22 cellular contexts compared by ENCODE assay signal in genomic region chrX:19955306-19955705, GRCh38.
"Had no signal": no experiment of that assay in that cellular context is flagged by ENCODE, and none has a peak within 500 bp of the region (broad histone marks: within the 10 kb centered on the region; RNA-seq: fewer than 3 reads in every experiment).

No MANE protein-coding gene starts in this region.

- H3K36me3 Mint-ChIP-seq: natural killer cell treated with Interleukin-12 subunit alpha and Interleukin-12 subunit beta and Interleukin-15 and Interleukin-18, amount 100 ng/mL, for 72 hours had no signal

- H3K27me3 ChIP-seq: colonic mucosa, foreskin keratinocyte, sigmoid colon, spleen, thyroid gland had no signal

- H3K9me3 ChIP-seq: colonic mucosa, heart left ventricle, psoas muscle, sigmoid colon, spleen, thyroid gland had no signal

- H3K36me3 ChIP-seq: colonic mucosa, thyroid gland had no signal

- H3K27ac Mint-ChIP-seq: activated CD4-positive, alpha-beta T cell treated with anti-CD3 and anti-CD28 coated beads, Interleukin-2, amount 10 ng/mL, durations not matched to agents 24 days and 14 days; activated CD8-positive, alpha-beta T cell treated with anti-CD3 and anti-CD28 coated beads, Interleukin-2, amount 10 ng/mL, durations not matched to agents 7 days and 5 days; activated naive CD4-positive, alpha-beta T cell treated with anti-CD3 and anti-CD28 coated beads, Interleukin-2, amount 50 U/mL, for 24 hours; immature natural killer cell; memory B cell; natural killer cell treated with Interleukin-12 subunit alpha and Interleukin-12 subunit beta and Interleukin-15 and Interleukin-18, amount 100 ng/mL, for 72 hours; stimulated activated naive CD8-positive, alpha-beta T cell treated with anti-CD3 and anti-CD28 coated beads, Interleukin-15, amount 100 ng/mL, for 72 hours; T-helper 17 cell; WTC11 had no signal

- H3K27ac ChIP-seq: colonic mucosa, foreskin keratinocyte, heart left ventricle, psoas muscle, sigmoid colon, spleen, thyroid gland had no signal

- ATAC-seq: activated CD8-positive, alpha-beta T cell treated with anti-CD3 and anti-CD28 coated beads, Interleukin-2, amount 10 ng/mL, durations not matched to agents 7 days and 5 days; esophagus mucosa; foreskin keratinocyte; heart left ventricle; left colon; natural killer cell treated with Interleukin-12 subunit alpha and Interleukin-12 subunit beta and Interleukin-15 and Interleukin-18, amount 100 ng/mL, for 72 hours; psoas muscle; stimulated activated naive CD8-positive, alpha-beta T cell treated with anti-CD3 and anti-CD28 coated beads, Interleukin-15, amount 100 ng/mL, for 72 hours; T-helper 17 cell; WTC11 had no signal

- H3K9me3 Mint-ChIP-seq: activated CD4-positive, alpha-beta T cell treated with anti-CD3 and anti-CD28 coated beads, Interleukin-2, amount 10 ng/mL, durations not matched to agents 24 days and 14 days; activated naive CD4-positive, alpha-beta T cell treated with anti-CD3 and anti-CD28 coated beads, Interleukin-2, amount 50 U/mL, for 24 hours; immature natural killer cell; memory B cell; natural killer cell treated with Interleukin-12 subunit alpha and Interleukin-12 subunit beta and Interleukin-15 and Interleukin-18, amount 100 ng/mL, for 72 hours; stimulated activated naive CD8-positive, alpha-beta T cell treated with anti-CD3 and anti-CD28 coated beads, Interleukin-15, amount 100 ng/mL, for 72 hours; WTC11 had no signal

- H3K4me3 ChIP-seq: colonic mucosa, heart left ventricle, psoas muscle, sigmoid colon, spleen, thyroid gland had no signal

- H3K4me1 ChIP-seq: colonic mucosa, foreskin keratinocyte, psoas muscle, spleen had no signal

- H3K4me3 Mint-ChIP-seq: activated CD4-positive, alpha-beta T cell treated with anti-CD3 and anti-CD28 coated beads, Interleukin-2, amount 10 ng/mL, durations not matched to agents 24 days and 14 days; activated CD8-positive, alpha-beta T cell treated with anti-CD3 and anti-CD28 coated beads, Interleukin-2, amount 10 ng/mL, durations not matched to agents 7 days and 5 days; activated naive CD4-positive, alpha-beta T cell treated with anti-CD3 and anti-CD28 coated beads, Interleukin-2, amount 50 U/mL, for 24 hours; immature natural killer cell; memory B cell; natural killer cell treated with Interleukin-12 subunit alpha and Interleukin-12 subunit beta and Interleukin-15 and Interleukin-18, amount 100 ng/mL, for 72 hours; stimulated activated naive CD8-positive, alpha-beta T cell treated with anti-CD3 and anti-CD28 coated beads, Interleukin-15, amount 100 ng/mL, for 72 hours; T-helper 17 cell; WTC11 had no signal

- DNase-seq: activated CD4-positive, alpha-beta T cell treated with anti-CD3 and anti-CD28 coated beads, Interleukin-2, amount 10 ng/mL, durations not matched to agents 24 days and 14 days; activated CD8-positive, alpha-beta memory T cell treated with anti-CD3 and anti-CD28 coated beads, Interleukin-2, amount 50 U/mL, for 4 hours; activated CD8-positive, alpha-beta T cell treated with anti-CD3 and anti-CD28 coated beads, Interleukin-2, amount 10 ng/mL, durations not matched to agents 7 days and 5 days; activated effector memory CD4-positive, alpha-beta T cell treated with anti-CD3 and anti-CD28 coated beads, Interleukin-2, amount 50 U/mL, for 16 hours; activated T-cell treated with anti-CD3 and anti-CD28 coated beads, Interleukin-2, amount 50 U/mL, for 48 hours; colonic mucosa; foreskin keratinocyte; heart left ventricle; immature natural killer cell; left colon; occipital lobe; psoas muscle; sigmoid colon; spleen; stimulated activated naive CD8-positive, alpha-beta T cell treated with anti-CD3 and anti-CD28 coated beads, Interleukin-15, amount 100 ng/mL, for 72 hours; T-helper 17 cell; thyroid gland had no signal

- H3K27me3 Mint-ChIP-seq: activated CD4-positive, alpha-beta T cell treated with anti-CD3 and anti-CD28 coated beads, Interleukin-2, amount 10 ng/mL, durations not matched to agents 24 days and 14 days; activated naive CD4-positive, alpha-beta T cell treated with anti-CD3 and anti-CD28 coated beads, Interleukin-2, amount 50 U/mL, for 24 hours; memory B cell; stimulated activated naive CD8-positive, alpha-beta T cell treated with anti-CD3 and anti-CD28 coated beads, Interleukin-15, amount 100 ng/mL, for 72 hours; T-helper 17 cell had no signal

- H3K4me1 Mint-ChIP-seq: activated CD4-positive, alpha-beta T cell treated with anti-CD3 and anti-CD28 coated beads, Interleukin-2, amount 10 ng/mL, durations not matched to agents 24 days and 14 days; immature natural killer cell; memory B cell; stimulated activated naive CD8-positive, alpha-beta T cell treated with anti-CD3 and anti-CD28 coated beads, Interleukin-15, amount 100 ng/mL, for 72 hours; WTC11 had no signal
